18 cellular contexts compared by ENCODE assay signal in the genomic region with DNA sequence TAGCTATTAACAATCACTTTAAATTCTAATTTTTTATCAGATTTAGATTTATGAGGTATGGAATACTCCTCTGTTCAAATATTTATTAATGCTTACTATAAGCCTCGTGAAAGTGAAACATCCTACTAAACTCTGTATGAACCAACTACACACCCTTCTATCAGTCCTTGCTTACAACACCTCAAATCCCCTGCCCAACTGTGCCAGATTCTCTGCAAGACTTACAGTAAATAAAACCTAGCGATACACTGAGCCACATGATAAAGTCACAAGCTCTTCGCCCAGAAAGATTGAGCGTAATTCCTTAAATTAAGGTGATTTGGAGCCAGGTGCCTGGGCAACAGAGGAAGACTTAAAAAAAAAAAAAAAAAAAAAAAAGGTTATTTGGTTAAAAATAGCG. TPM values are rescaled to one million over a fixed set of nuclear protein-coding genes. Genes with fewer than 3 reads are reported as not detected.
"Had no signal": no experiment of that assay in that cellular context is flagged by ENCODE, and none has a peak within 500 bp of the region (broad histone marks: within the 10 kb centered on the region; RNA-seq: fewer than 3 reads in every experiment).

No MANE protein-coding gene starts in this region.

- H3K9me3 ChIP-seq: neutrophil, right atrium auricular region, stomach, thoracic aorta, transverse colon had no signal

- H3K27ac ChIP-seq: neutrophil, right atrium auricular region had no signal

- ATAC-seq: effector memory CD8-positive, alpha-beta T cell; naive thymus-derived CD4-positive, alpha-beta T cell had no signal

- H3K4me1 Mint-ChIP-seq: nephron progenitor cell had no signal

- H3K27me3 ChIP-seq: neutrophil, right atrium auricular region, stomach, transverse colon had no signal

- DNase-seq: effector memory CD8-positive, alpha-beta T cell; foreskin melanocyte; hippocampal formation; kidney glomerular epithelial cell; mammary epithelial cell; naive thymus-derived CD4-positive, alpha-beta T cell; nephron progenitor cell; posterior cingulate gyrus; small intestine; stimulated activated CD4-positive, alpha-beta T cell treated with anti-CD3 and anti-CD28 coated beads, Interleukin-12 subunit alpha, Interleukin-12 subunit beta, amount 100 ng/mL, for 4 hours; stimulated activated naive CD4-positive, alpha-beta T cell; stomach; substantia nigra; transverse colon had no signal

- H3K27me3 Mint-ChIP-seq: effector memory CD8-positive, alpha-beta T cell had no signal

- H3K27ac Mint-ChIP-seq: effector memory CD8-positive, alpha-beta T cell; nephron progenitor cell had no signal

- H3K4me3 ChIP-seq: right atrium auricular region, stomach, thoracic aorta, transverse colon had no signal

- H3K9me3 Mint-ChIP-seq: effector memory CD8-positive, alpha-beta T cell; naive thymus-derived CD4-positive, alpha-beta T cell; nephron progenitor cell had no signal

- H3K36me3 ChIP-seq: neutrophil, right atrium auricular region, thoracic aorta, transverse colon had no signal

- H3K4me3 Mint-ChIP-seq: effector memory CD8-positive, alpha-beta T cell; nephron progenitor cell had no signal

RNA-seq across cellular contexts. Expression of gene C4orf36, which starts 17.3 kb away (rescaled TPM):
- total RNA-seq: mononuclear cell; naive thymus-derived CD4-positive, alpha-beta T cell; right atrium auricular region; thoracic aorta had no signal
- polyA plus RNA-seq: naive thymus-derived CD4-positive, alpha-beta T cell had no signal
